In genomic region chr15:88918738-88919137, GRCh38 we compare ENCODE assay signal across 9 cellular contexts. TPM values are rescaled to one million over a fixed set of nuclear protein-coding genes. Genes with fewer than 3 reads are reported as not detected.
DNase-seq lines count a peak whose midpoint lies in the region; ATAC-seq and TF ChIP-seq lines count a peak whose summit lies in the region.
"Had no signal": no experiment of that assay in that cellular context is flagged by ENCODE, and none has a peak within 500 bp of the region (broad histone marks: within the 10 kb centered on the region; RNA-seq: fewer than 3 reads in every experiment).

No MANE protein-coding gene starts in this region.

- no peak for TF ChIP-seq POLR2A in erythroblast (IDR thresholded peaks at IDR 0.05; ENCODE audit: low read length)

- H3K9me3 Mint-ChIP-seq in stimulated activated effector memory CD8-positive, alpha-beta T cell treated with anti-CD3 and anti-CD28 coated beads, Interleukin-12 subunit alpha, Interleukin-12 subunit beta, amount 100 ng/mL, for 72 hours, result no peaks in the 10 kb centered on the region

- peak overlapping the region; percentile 36 for H3K27ac Mint-ChIP-seq in stimulated activated effector memory CD8-positive, alpha-beta T cell treated with anti-CD3 and anti-CD28 coated beads, Interleukin-12 subunit alpha, Interleukin-12 subunit beta, amount 100 ng/mL, for 72 hours

- DNase-seq in DMS79 (lab: John Stamatoyannopoulos, UW) (peak; percentile 74), H4 (ENCODE audit: low spot score) (peak; percentile 99), OCI-M1 (lab: John Stamatoyannopoulos, UW) (peak; percentile 66), epithelial cell of proximal tubule (ENCODE audit: low read depth) (peak; percentile 99), NCI-H2171 treated with DMSO at 0.1 percent for 48 hours (lab: John Stamatoyannopoulos, UW) (no peak), NCI-H510A (lab: John Stamatoyannopoulos, UW) (no peak), erythroblast (lab: John Stamatoyannopoulos, UW) (no peak)
- DNase-seq in stimulated activated effector memory CD8-positive, alpha-beta T cell treated with anti-CD3 and anti-CD28 coated beads, Interleukin-12 subunit alpha, Interleukin-12 subunit beta, amount 100 ng/mL, for 72 hours (ENCODE audit: low spot score in 2 of 2), result peak in 1 of 2 donors; percentile 76

- peaks cover 30% of the 10 kb centered on the region for H3K4me1 Mint-ChIP-seq in stimulated activated effector memory CD8-positive, alpha-beta T cell treated with anti-CD3 and anti-CD28 coated beads, Interleukin-12 subunit alpha, Interleukin-12 subunit beta, amount 100 ng/mL, for 72 hours

- H3K4me3 Mint-ChIP-seq in stimulated activated effector memory CD8-positive, alpha-beta T cell treated with anti-CD3 and anti-CD28 coated beads, Interleukin-12 subunit alpha, Interleukin-12 subunit beta, amount 100 ng/mL, for 72 hours, result peak overlapping the region; percentile 4

- H3K36me3 Mint-ChIP-seq in stimulated activated effector memory CD8-positive, alpha-beta T cell treated with anti-CD3 and anti-CD28 coated beads, Interleukin-12 subunit alpha, Interleukin-12 subunit beta, amount 100 ng/mL, for 72 hours, result no peaks in the 10 kb centered on the region

- ATAC-seq in stimulated activated effector memory CD8-positive, alpha-beta T cell treated with anti-CD3 and anti-CD28 coated beads, Interleukin-12 subunit alpha, Interleukin-12 subunit beta, amount 100 ng/mL, for 72 hours, result peak; percentile 95

- no peak overlapping the region for H3K4me3 ChIP-seq in epithelial cell of proximal tubule (ENCODE audit: low read depth, low read length)
- H3K4me3 ChIP-seq: suprapubic skin had no signal

- TF ChIP-seq CTCF in epithelial cell of proximal tubule (conservative IDR thresholded peaks at IDR 0.05; ENCODE audit: low read depth, low read length), result no peak

RNA-seq across cellular contexts. Expression of gene MFGE8, which starts 5.6 kb away (rescaled TPM):
- 30.5 and 40.0 TPM in 2 replicates for total RNA-seq in H4 (2014; rRNA removed; shearing (Covaris generic))
- total RNA-seq in epithelial cell of proximal tubule, result 68.9 and 135 TPM in 2 replicates

RNA-seq across cellular contexts. Expression of gene HAPLN3, which starts 23.4 kb away (rescaled TPM):
- total RNA-seq in H4 (2014; rRNA removed; shearing (Covaris generic)), result 10.9 and 12.6 TPM in 2 replicates
- total RNA-seq in epithelial cell of proximal tubule, result 21.9 and 25.3 TPM in 2 replicates

Comparison
In these comparisons a context has a peak if more than half of its experiments do, and no peak if none do; other contexts are left out.
1. DNase-seq: peak in DMS79 (single experiment), H4 (single experiment), OCI-M1 (single experiment) and epithelial cell of proximal tubule (single experiment); none in NCI-H2171 treated with DMSO at 0.1 percent for 48 hours (single experiment), NCI-H510A (single experiment) and erythroblast (0 of 2).